Comparison of ENCODE assay signal across 23 cellular contexts in genomic region chr21:16770279-16770678, GRCh38.
"Had no signal": no experiment of that assay in that cellular context is flagged by ENCODE, and none has a peak within 500 bp of the region (broad histone marks: within the 10 kb centered on the region; RNA-seq: fewer than 3 reads in every experiment).

No MANE protein-coding gene starts in this region.

- H3K27me3 Mint-ChIP-seq: naive thymus-derived CD4-positive, alpha-beta T cell; stimulated activated naive B cell treated with anti-CD40 and anti-IgM and Interleukin-4, amounts not matched to agents 10 μg/mL and 1 μg/mL and 100 μg/mL, for 72 hours; stimulated activated naive CD8-positive, alpha-beta T cell treated with anti-CD3 and anti-CD28 coated beads, Interleukin-15, amount 100 ng/mL, for 72 hours had no signal

- DNase-seq: dermis blood vessel endothelial cell; erythroblast; foreskin melanocyte; head of caudate nucleus; kidney; left cardiac atrium; left ventricle myocardium superior; mesenchymal stem cell; naive thymus-derived CD4-positive, alpha-beta T cell; nephron progenitor cell; psoas muscle; retina; stimulated activated CD4-positive, alpha-beta T cell treated with anti-CD3 and anti-CD28 coated beads, Interleukin-2, amount 100 ng/mL, for 24 hours; stimulated activated CD4-positive, alpha-beta T cell treated with anti-CD3 and anti-CD28 coated beads, Interleukin-4, amount 100 ng/mL, for 4 hours; stimulated activated naive B cell treated with anti-CD40 and anti-IgM and Interleukin-4, amounts not matched to agents 10 μg/mL and 1 μg/mL and 100 μg/mL, for 72 hours; stimulated activated naive CD8-positive, alpha-beta T cell treated with anti-CD3 and anti-CD28 coated beads, Interleukin-15, amount 100 ng/mL, for 72 hours; testis; upper lobe of right lung had no signal

- H3K9me3 Mint-ChIP-seq: nephron progenitor cell had no signal

- H3K36me3 Mint-ChIP-seq: naive thymus-derived CD4-positive, alpha-beta T cell; stimulated activated naive B cell treated with anti-CD40 and anti-IgM and Interleukin-4, amounts not matched to agents 10 μg/mL and 1 μg/mL and 100 μg/mL, for 72 hours had no signal

- H3K4me3 ChIP-seq: hepatocyte, lung, psoas muscle, skin epidermis, testis, tibial nerve, upper lobe of right lung, vagina had no signal

- H3K36me3 ChIP-seq: tibial nerve, upper lobe of right lung, vagina had no signal

- H3K27ac Mint-ChIP-seq: naive thymus-derived CD4-positive, alpha-beta T cell; nephron progenitor cell; stimulated activated naive B cell treated with anti-CD40 and anti-IgM and Interleukin-4, amounts not matched to agents 10 μg/mL and 1 μg/mL and 100 μg/mL, for 72 hours; stimulated activated naive CD8-positive, alpha-beta T cell treated with anti-CD3 and anti-CD28 coated beads, Interleukin-15, amount 100 ng/mL, for 72 hours had no signal

- FAIRE-seq: kidney had no signal

- H3K27ac ChIP-seq: hepatocyte, psoas muscle, skin epidermis, testis, tibial nerve, upper lobe of right lung, vagina had no signal

- H3K4me1 Mint-ChIP-seq: naive thymus-derived CD4-positive, alpha-beta T cell; stimulated activated naive B cell treated with anti-CD40 and anti-IgM and Interleukin-4, amounts not matched to agents 10 μg/mL and 1 μg/mL and 100 μg/mL, for 72 hours; stimulated activated naive CD8-positive, alpha-beta T cell treated with anti-CD3 and anti-CD28 coated beads, Interleukin-15, amount 100 ng/mL, for 72 hours had no signal

- H3K4me3 Mint-ChIP-seq: naive thymus-derived CD4-positive, alpha-beta T cell; nephron progenitor cell; stimulated activated naive B cell treated with anti-CD40 and anti-IgM and Interleukin-4, amounts not matched to agents 10 μg/mL and 1 μg/mL and 100 μg/mL, for 72 hours; stimulated activated naive CD8-positive, alpha-beta T cell treated with anti-CD3 and anti-CD28 coated beads, Interleukin-15, amount 100 ng/mL, for 72 hours had no signal

- H3K9me3 ChIP-seq: psoas muscle, testis, tibial nerve, upper lobe of right lung, vagina had no signal
